In genomic region chr1:99131541-99131940, GRCh38 we compare ENCODE assay signal across 26 cellular contexts.
"Had no signal": no experiment of that assay in that cellular context is flagged by ENCODE, and none has a peak within 500 bp of the region (broad histone marks: within the 10 kb centered on the region; RNA-seq: fewer than 3 reads in every experiment).

No MANE protein-coding gene starts in this region.

- H3K27me3 ChIP-seq: ovary, right atrium auricular region, right lobe of liver, stomach, testis, thyroid gland, transverse colon, upper lobe of left lung, vagina had no signal

- H3K4me3 ChIP-seq: lower lobe of right lung, ovary, right atrium auricular region, right lobe of liver, skin epidermis, stomach, testis, thyroid gland, transverse colon, upper lobe of left lung, vagina had no signal

- DNase-seq: hippocampal formation; kidney glomerular epithelial cell; left cardiac atrium; lower lobe of right lung; mammary epithelial cell; mesenchymal stem cell; naive thymus-derived CD4-positive, alpha-beta T cell; ovary; right lobe of liver; stimulated activated CD4-positive, alpha-beta T cell treated with anti-CD3 and anti-CD28 coated beads, Interleukin-12 subunit alpha, Interleukin-12 subunit beta, amount 100 ng/mL, for 4 hours; stimulated activated CD4-positive, alpha-beta T cell treated with anti-CD3 and anti-CD28 coated beads, Interleukin-15, amount 100 ng/mL, for 24 hours; stimulated activated CD4-positive, alpha-beta T cell treated with anti-CD3 and anti-CD28 coated beads, Interleukin-2, amount 100 ng/mL, for 24 hours; stimulated activated CD4-positive, alpha-beta T cell treated with anti-CD3 and anti-CD28 coated beads, Interleukin-4, amount 100 ng/mL, for 1 hour; stimulated activated naive B cell treated with anti-CD40 and anti-IgM and Interleukin-4, amounts not matched to agents 10 μg/mL and 1 μg/mL and 100 μg/mL, for 72 hours; stimulated activated naive CD8-positive, alpha-beta T cell treated with anti-CD3 and anti-CD28 coated beads, Interleukin-15, Interleukin-2, amounts not matched to agents 100 U/mL and 50 U/mL, for 24 hours; stomach; testis; thyroid gland; transverse colon; upper lobe of left lung had no signal

- H3K4me3 Mint-ChIP-seq: naive thymus-derived CD4-positive, alpha-beta T cell; natural killer cell treated with Interleukin-12 subunit alpha and Interleukin-12 subunit beta and Interleukin-15 and Interleukin-18, amount 100 ng/mL, for 72 hours; stimulated activated naive B cell treated with anti-CD40 and anti-IgM and Interleukin-4, amounts not matched to agents 10 μg/mL and 1 μg/mL and 100 μg/mL, for 72 hours had no signal

- H3K27ac Mint-ChIP-seq: naive thymus-derived CD4-positive, alpha-beta T cell; natural killer cell treated with Interleukin-12 subunit alpha and Interleukin-12 subunit beta and Interleukin-15 and Interleukin-18, amount 100 ng/mL, for 72 hours; progenitor cell of endocrine pancreas; stimulated activated naive B cell treated with anti-CD40 and anti-IgM and Interleukin-4, amounts not matched to agents 10 μg/mL and 1 μg/mL and 100 μg/mL, for 72 hours had no signal

- H3K36me3 ChIP-seq: lower lobe of right lung, ovary, right atrium auricular region, right lobe of liver, stomach, thyroid gland, transverse colon, upper lobe of left lung, vagina had no signal

- H3K27me3 Mint-ChIP-seq: progenitor cell of endocrine pancreas had no signal

- H3K9me3 ChIP-seq: lower lobe of right lung, ovary, right atrium auricular region, right lobe of liver, stomach, testis, thyroid gland, upper lobe of left lung, vagina had no signal

- H3K4me1 ChIP-seq: lower lobe of right lung, right atrium auricular region, right lobe of liver, stomach, testis, thyroid gland, transverse colon, upper lobe of left lung, vagina had no signal

- H3K27ac ChIP-seq: lower lobe of right lung, ovary, right atrium auricular region, right lobe of liver, skin epidermis, stomach, testis, thyroid gland, transverse colon, upper lobe of left lung, vagina had no signal

- H3K4me1 Mint-ChIP-seq: naive thymus-derived CD4-positive, alpha-beta T cell; stimulated activated naive B cell treated with anti-CD40 and anti-IgM and Interleukin-4, amounts not matched to agents 10 μg/mL and 1 μg/mL and 100 μg/mL, for 72 hours had no signal

- H3K36me3 Mint-ChIP-seq: natural killer cell treated with Interleukin-12 subunit alpha and Interleukin-12 subunit beta and Interleukin-15 and Interleukin-18, amount 100 ng/mL, for 72 hours; stimulated activated naive B cell treated with anti-CD40 and anti-IgM and Interleukin-4, amounts not matched to agents 10 μg/mL and 1 μg/mL and 100 μg/mL, for 72 hours had no signal

- ATAC-seq: left cardiac atrium; left lobe of liver; lower lobe of right lung; naive thymus-derived CD4-positive, alpha-beta T cell; natural killer cell treated with Interleukin-12 subunit alpha and Interleukin-12 subunit beta and Interleukin-15 and Interleukin-18, amount 100 ng/mL, for 72 hours; right lobe of liver; stimulated activated naive B cell treated with anti-CD40 and anti-IgM and Interleukin-4, amounts not matched to agents 10 μg/mL and 1 μg/mL and 100 μg/mL, for 72 hours; stimulated activated naive CD8-positive, alpha-beta T cell treated with anti-CD3 and anti-CD28 coated beads, Interleukin-15, Interleukin-2, amounts not matched to agents 100 U/mL and 50 U/mL, for 24 hours had no signal
